ENCODE assay signal across 18 cellular contexts in genomic region chr20:38471245-38471644, GRCh38. TPM values are rescaled to one million over a fixed set of nuclear protein-coding genes. Genes with fewer than 3 reads are reported as not detected.
DNase-seq lines count a peak whose midpoint lies in the region; ATAC-seq, FAIRE-seq and TF ChIP-seq lines count a peak whose summit lies in the region.
"Had no signal": no experiment of that assay in that cellular context is flagged by ENCODE, and none has a peak within 500 bp of the region (broad histone marks: within the 10 kb centered on the region; RNA-seq: fewer than 3 reads in every experiment).

No MANE protein-coding gene starts in this region.

- H3K9me3 ChIP-seq in iPS-15b (ENCODE audit: control insufficient read depth, insufficient read depth, low read length) (no peaks in the 10 kb centered on the region), stomach smooth muscle (ENCODE audit: control insufficient read depth in 2 of 2, low read length in 2 of 2) (no peaks in the 10 kb centered on the region), tibial nerve (no peaks in the 10 kb centered on the region)
- H3K9me3 ChIP-seq: vagina had no signal

- no peak for TF ChIP-seq CTCF in WTC11 (IDR thresholded peaks at IDR 0.05)
- no peak for TF ChIP-seq CTCF in tibial nerve (IDR thresholded peaks at IDR 0.05)

- no peak for ATAC-seq in WTC11
- ATAC-seq: right cardiac atrium had no signal

- no peaks in the 10 kb centered on the region; the same call in 1 of the 2 replicates for H3K27me3 Mint-ChIP-seq in WTC11 (ENCODE audit: low read depth)

- H3K4me1 ChIP-seq in iPS-15b (ENCODE audit: control insufficient read depth, insufficient read depth, low read length), result no peaks in the 10 kb centered on the region
- peaks cover 18% of the 10 kb centered on the region for H3K4me1 ChIP-seq in stomach smooth muscle (ENCODE audit: control insufficient read depth, insufficient read depth, low read length)
- peaks cover 0 to 40% (median 15%) of the 10 kb centered on the region in 4 donors for H3K4me1 ChIP-seq in tibial nerve

- TF ChIP-seq EP300 in tibial nerve (IDR thresholded peaks at IDR 0.05), result no peak

- H3K9me3 Mint-ChIP-seq in WTC11, result no peaks in the 10 kb centered on the region

- peak; percentile 28 for DNase-seq in activated CD8-positive, alpha-beta memory T cell treated with anti-CD3 and anti-CD28 coated beads, Interleukin-2, amount 50 U/mL, for 48 hours
- DNase-seq in activated CD8-positive, alpha-beta memory T cell treated with anti-CD3 and anti-CD28 coated beads for 24 hours, result no peak
- no peak for DNase-seq in WTC11 (ENCODE audit: low spot score)
- no peak for DNase-seq in NCI-H524 (lab: John Stamatoyannopoulos, UW)
- DNase-seq in frontal cortex (ENCODE audit: low spot score in 2 of 2), result no peak
- no peak for DNase-seq in tibial nerve (ENCODE audit: low spot score in 2 of 2)
- DNase-seq: activated naive CD4-positive, alpha-beta T cell; COR-L47; GDM1; NCI-H1048; right cardiac atrium; SHP77 treated with DMSO at 0.1 percent for 48 hours; stimulated activated CD4-positive, alpha-beta T cell treated with anti-CD3 and anti-CD28 coated beads, Interleukin-4, amount 100 ng/mL, for 1 hour had no signal

- POLR2A ChIA-PET in WTC11 (lab: Charles Lee), result no interaction called here

- peaks cover 20% of the 10 kb centered on the region for H3K4me1 Mint-ChIP-seq in WTC11

- no peak overlapping the region for H3K4me3 ChIP-seq in iPS-15b (ENCODE audit: low read depth, low read length)
- H3K4me3 ChIP-seq in stomach smooth muscle (ENCODE audit: low read length in 2 of 2), result no peak overlapping the region
- H3K4me3 ChIP-seq in tibial nerve, result no peak overlapping the region

- H3K27ac Mint-ChIP-seq in WTC11, result peak overlapping the region; percentile 99

- CTCF ChIA-PET in WTC11 (lab: Charles Lee), result interaction anchor here (0.9 to 4.0 kb wide), 5 partner anchors 24 to 455 kb away, joined by 3 to 38 read pairs (median 21); partner anchors contain the start of genes FAM83D and SNHG17

- no peaks in the 10 kb centered on the region for H3K36me3 ChIP-seq in iPS-15b (ENCODE audit: control insufficient read depth, insufficient read depth, low read length)
- H3K36me3 ChIP-seq in stomach smooth muscle (ENCODE audit: control insufficient read depth in 2 of 2, insufficient read depth in 2 of 2, low read length in 2 of 2), result no peaks in the 10 kb centered on the region
- H3K36me3 ChIP-seq in tibial nerve, result no peaks in the 10 kb centered on the region
- H3K36me3 ChIP-seq: vagina had no signal

- WGBS in tibial nerve, 2 donors, result 67 to 75% methylated on average over 1 of the region's 1 CpG

- H3K27ac ChIP-seq in stomach smooth muscle (ENCODE audit: low read length) (peak overlapping the region; percentile 6), tibial nerve (peak overlapping the region in 1 of 4 donors; percentile 83)

- no peaks in the 10 kb centered on the region for H3K27me3 ChIP-seq in iPS-15b (ENCODE audit: control insufficient read depth, insufficient read depth, low read length)
- no peaks in the 10 kb centered on the region for H3K27me3 ChIP-seq in stomach smooth muscle (ENCODE audit: control insufficient read depth in 1 of 2, insufficient read depth in 2 of 2, low read length in 2 of 2)
- H3K27me3 ChIP-seq in tibial nerve, result no peaks in the 10 kb centered on the region
- H3K27me3 ChIP-seq: vagina had no signal

- no peak for TF ChIP-seq POLR2A in tibial nerve (IDR thresholded peaks at IDR 0.05)

- H3K4me3 Mint-ChIP-seq in WTC11, result no peak overlapping the region

- H3K9ac ChIP-seq in iPS-15b (ENCODE audit: low read depth, low read length) (peak overlapping the region; percentile 13), stomach smooth muscle (ENCODE audit: low read length in 2 of 2) (no peak overlapping the region)

- H3K36me3 Mint-ChIP-seq in WTC11, result no peaks in the 10 kb centered on the region

- FAIRE-seq in frontal cortex (lab: Jason Lieb, UNC), result no peak
- FAIRE-seq: endothelial cell of umbilical vein, TTC549 had no signal

TF ChIP-seq in WTC11, 78 proteins besides CTCF, POLR2A, EP300 and RAD21:
- no peak for TF ChIP-seq ATF6 (CRISPR knock-in tag; IDR thresholded peaks at IDR 0.05)
- no peak for TF ChIP-seq CREM (CRISPR knock-in tag; IDR thresholded peaks at IDR 0.05)
- TF ChIP-seq NFE2L1 (CRISPR knock-in tag; IDR thresholded peaks at IDR 0.05), result no peak
- no peak for TF ChIP-seq STAT6 (CRISPR knock-in tag; conservative IDR thresholded peaks at IDR 0.05; ENCODE audit: low read depth)
- no peak for TF ChIP-seq NR3C1 (CRISPR knock-in tag; conservative IDR thresholded peaks at IDR 0.05; ENCODE audit: low read depth)
- TF ChIP-seq ESRRA (CRISPR knock-in tag; IDR thresholded peaks at IDR 0.05; ENCODE audit: borderline replicate concordance), result no peak
- TF ChIP-seq ZMAT4 (CRISPR knock-in tag; IDR thresholded peaks at IDR 0.05), result no peak
- no peak for TF ChIP-seq MXD4 (CRISPR knock-in tag; IDR thresholded peaks at IDR 0.05; ENCODE audit: borderline replicate concordance)

RNA-seq across cellular contexts. Expression of gene RALGAPB, which starts 1.4 kb away (rescaled TPM):
- total RNA-seq in WTC11 (2021), result 29.4 to 36.7 TPM (median 31.4 TPM) in 3 replicates
- total RNA-seq in frontal cortex, result 35.5 TPM
- total RNA-seq in tibial nerve, result 10 to 100 TPM; 33.9 to 45.9 (median 44.3) TPM

RNA-seq across cellular contexts. Expression of gene SNHG17, which starts 36.1 kb away (rescaled TPM):
- total RNA-seq in WTC11 (2021) (52.0 to 71.6 TPM (median 57.4 TPM) in 3 replicates), frontal cortex (4.5 TPM), tibial nerve (10 to 100 TPM; 16.4 to 60.9 (median 34.3) TPM)
